Comparison of ENCODE assay signal across 1 cellular context in genomic region chr2:157375384-157375783, GRCh38.
TF ChIP-seq lines count a peak whose summit lies in the region.

No MANE protein-coding gene starts in this region.

TF ChIP-seq in K562, 482 proteins besides CTCF, POLR2A, EP300 and RAD21 (continued from another document):
- TF ChIP-seq CBX1 (IDR thresholded peaks at IDR 0.05; ENCODE audit: low read depth) (peak; percentile 75; the same call in 1 of the 2 replicates), ZFP91 (CRISPR knock-in tag; IDR thresholded peaks at IDR 0.05) (no peak), BRD4 (IDR thresholded peaks at IDR 0.05) (no peak), BCOR (IDR thresholded peaks at IDR 0.05) (no peak), CBX3 (IDR thresholded peaks at IDR 0.05; ENCODE audit: borderline replicate concordance in 1 of 2, low read length in 2 of 2) (peak in 1 of 2 experiments; percentile 77; a peak in 1 of 3 replicates), SMC3 (conservative IDR thresholded peaks at IDR 0.05; ENCODE audit: insufficient read depth, low read depth, low read length) (no peak), ZNF75A (CRISPR knock-in tag; IDR thresholded peaks at IDR 0.05) (no peak), RBM22 (IDR thresholded peaks at IDR 0.05; ENCODE audit: low read depth, low read length, poor library complexity, severe bottlenecking) (no peak), RBM17 (IDR thresholded peaks at IDR 0.05; ENCODE audit: borderline replicate concordance, low read depth, low read length) (no peak), ZFP36 (IDR thresholded peaks at IDR 0.05; ENCODE audit: low read depth, low read length, partially characterized antibody) (peak; percentile 59), THRB (CRISPR knock-in tag; conservative IDR thresholded peaks at IDR 0.05) (no peak), CBX5 (IDR thresholded peaks at IDR 0.05; ENCODE audit: borderline replicate concordance, low read depth) (peak; percentile 93)
